14 cellular contexts compared by ENCODE assay signal in genomic region chr9:94135222-94135621, GRCh38. TPM values are rescaled to one million over a fixed set of nuclear protein-coding genes. Genes with fewer than 3 reads are reported as not detected.
A peak's percentile ranks its signal among the peaks of the same experiment; 100 is the strongest.
DNase-seq lines count a peak whose midpoint lies in the region; ATAC-seq, FAIRE-seq and TF ChIP-seq lines count a peak whose summit lies in the region.
"Had no signal": no experiment of that assay in that cellular context is flagged by ENCODE, and none has a peak within 500 bp of the region (broad histone marks: within the 10 kb centered on the region; RNA-seq: fewer than 3 reads in every experiment).

No MANE protein-coding gene starts in this region.

- no peak overlapping the region for H3K27ac ChIP-seq in small intestine (ENCODE audit: low read depth in 1 of 2, low read length in 1 of 2)
- H3K27ac ChIP-seq: neutrophil had no signal

- no peaks in the 10 kb centered on the region for H3K9me3 ChIP-seq in small intestine (ENCODE audit: control insufficient read depth, low read depth)
- H3K9me3 ChIP-seq: neutrophil had no signal

- TF ChIP-seq CTCF in bronchial epithelial cell (IDR thresholded peaks at IDR 0.05; ENCODE audit: insufficient read depth, low read length, severe bottlenecking): no peak

- no peak for ATAC-seq in GM19324 (IDR thresholded peaks at IDR 0.05; ENCODE audit: low FRiP score, unreplicated experiment)
- no peak for ATAC-seq in HG03457 (IDR thresholded peaks at IDR 0.05; ENCODE audit: unreplicated experiment)

- no peak overlapping the region for H3K27ac Mint-ChIP-seq in activated naive CD8-positive, alpha-beta T cell treated with anti-CD3 and anti-CD28 coated beads for 36 hours
- H3K27ac Mint-ChIP-seq: activated naive CD4-positive, alpha-beta T cell treated with anti-CD3 and anti-CD28 coated beads, Interleukin-2, amount 10 ng/mL, durations not matched to agents 7 days and 5 days had no signal

- H3K36me3 Mint-ChIP-seq in activated naive CD8-positive, alpha-beta T cell treated with anti-CD3 and anti-CD28 coated beads for 36 hours: no peaks in the 10 kb centered on the region
- H3K36me3 Mint-ChIP-seq: activated naive CD4-positive, alpha-beta T cell treated with anti-CD3 and anti-CD28 coated beads, Interleukin-2, amount 10 ng/mL, durations not matched to agents 7 days and 5 days had no signal

- H3K4me3 ChIP-seq in bronchial epithelial cell (ENCODE audit: low read depth, low read length): no peak overlapping the region
- H3K4me3 ChIP-seq in small intestine (ENCODE audit: low read depth in 1 of 2, low read length in 2 of 2): no peak overlapping the region

- peaks cover 0 to 5% of the 10 kb centered on the region in 2 donors for H3K4me1 ChIP-seq in small intestine (ENCODE audit: control insufficient read depth in 2 of 2, insufficient read depth in 1 of 2, low read depth in 1 of 2, low read length in 1 of 2)

- no peaks in the 10 kb centered on the region for H3K27me3 Mint-ChIP-seq in activated naive CD8-positive, alpha-beta T cell treated with anti-CD3 and anti-CD28 coated beads for 36 hours

- H3K27me3 ChIP-seq in bronchial epithelial cell (ENCODE audit: control insufficient read depth, insufficient read depth, low read length) (no peaks in the 10 kb centered on the region), small intestine (ENCODE audit: control insufficient read depth in 2 of 2, insufficient read depth in 2 of 2, low read length in 2 of 2) (no peaks in the 10 kb centered on the region)
- H3K27me3 ChIP-seq: neutrophil had no signal

- H3K4me1 Mint-ChIP-seq in activated naive CD8-positive, alpha-beta T cell treated with anti-CD3 and anti-CD28 coated beads for 36 hours: peaks cover 6% of the 10 kb centered on the region
- H3K4me1 Mint-ChIP-seq: activated naive CD4-positive, alpha-beta T cell treated with anti-CD3 and anti-CD28 coated beads, Interleukin-2, amount 10 ng/mL, durations not matched to agents 7 days and 5 days had no signal

- peak; percentile 54 for DNase-seq in GM04504 (ENCODE audit: low read depth)
- DNase-seq in bronchial epithelial cell (ENCODE audit: low read depth): peak; percentile 51
- peak; percentile 20 for DNase-seq in inferior parietal cortex (ENCODE audit: extremely low spot score)
- peak; percentile 51 for DNase-seq in small intestine
- DNase-seq in activated naive CD8-positive, alpha-beta T cell treated with anti-CD3 and anti-CD28 coated beads for 36 hours: no peak
- DNase-seq in CD1c-positive myeloid dendritic cell (ENCODE audit: extremely low spot score): no peak
- DNase-seq: activated CD4-positive, alpha-beta T cell treated with anti-CD3 and anti-CD28 coated beads for 1 hour; activated naive CD4-positive, alpha-beta T cell treated with anti-CD3 and anti-CD28 coated beads, Interleukin-2, amount 10 ng/mL, durations not matched to agents 7 days and 5 days; DMS153; NCI-H187 treated with DMSO at 0.1 percent for 48 hours; RPMI8226 had no signal

- no peak overlapping the region for H3K4me3 Mint-ChIP-seq in activated naive CD8-positive, alpha-beta T cell treated with anti-CD3 and anti-CD28 coated beads for 36 hours
- H3K4me3 Mint-ChIP-seq: activated naive CD4-positive, alpha-beta T cell treated with anti-CD3 and anti-CD28 coated beads, Interleukin-2, amount 10 ng/mL, durations not matched to agents 7 days and 5 days had no signal

- 30 to 47% (median 46%) methylated on average over 3 of the region's 3 CpGs for WGBS in small intestine, 3 donors

- H3K36me3 ChIP-seq in bronchial epithelial cell (ENCODE audit: control insufficient read depth, insufficient read depth, low read length) (no peaks in the 10 kb centered on the region), small intestine (ENCODE audit: control insufficient read depth in 2 of 2, insufficient read depth in 2 of 2, low read length in 2 of 2) (no peaks in the 10 kb centered on the region)
- H3K36me3 ChIP-seq: neutrophil had no signal

- H3K9me3 Mint-ChIP-seq in activated naive CD8-positive, alpha-beta T cell treated with anti-CD3 and anti-CD28 coated beads for 36 hours: peaks cover 1% of the 10 kb centered on the region
- H3K9me3 Mint-ChIP-seq: activated naive CD4-positive, alpha-beta T cell treated with anti-CD3 and anti-CD28 coated beads, Interleukin-2, amount 10 ng/mL, durations not matched to agents 7 days and 5 days had no signal

- FAIRE-seq in bronchial epithelial cell (lab: Jason Lieb, UNC): peak; percentile 68
- no peak for FAIRE-seq in small intestine (lab: Jason Lieb, UNC)

RNA-seq across cellular contexts. Expression of gene PTPDC1, which starts 51.0 kb away (rescaled TPM):
- 7.9 and 11.1 TPM in 2 replicates for total RNA-seq in bronchial epithelial cell
- 1 to 10 TPM; 1.4 to 2.0 (median 1.7) TPM for polyA plus RNA-seq in small intestine
- 1 to 10 TPM; 5.8 to 6.0 TPM for total RNA-seq in activated naive CD8-positive, alpha-beta T cell treated with anti-CD3 and anti-CD28 coated beads for 36 hours

Comparison
In these comparisons a context has a peak if more than half of its experiments do, and no peak if none do; other contexts are left out.
1. DNase-seq: peak in GM04504 (single experiment), bronchial epithelial cell (single experiment), inferior parietal cortex (single experiment) and small intestine (single experiment); none in activated naive CD8-positive, alpha-beta T cell treated with anti-CD3 and anti-CD28 coated beads for 36 hours (single experiment) and CD1c-positive myeloid dendritic cell (single experiment).